ENCODE assay signal across 16 cellular contexts in the genomic region with DNA sequence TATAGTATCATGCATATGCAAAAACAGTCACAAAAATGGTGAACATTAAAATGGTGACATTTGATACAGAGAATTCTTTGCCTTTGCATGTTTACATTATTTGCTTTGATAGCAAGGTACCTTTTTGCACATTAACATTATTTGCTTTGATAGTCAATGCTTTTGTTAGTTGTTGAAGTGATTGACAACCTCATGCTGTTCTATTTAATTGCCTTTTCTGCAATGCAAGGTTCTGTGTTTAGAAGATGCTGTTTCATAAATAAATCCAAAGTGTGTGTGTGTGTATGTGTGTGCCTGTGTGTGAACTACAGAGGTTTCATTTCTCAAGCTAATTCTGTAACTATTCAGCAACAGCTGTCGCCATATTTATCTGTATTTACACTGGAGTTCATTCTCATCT.
"Had no signal": no experiment of that assay in that cellular context is flagged by ENCODE, and none has a peak within 500 bp of the region (broad histone marks: within the 10 kb centered on the region; RNA-seq: fewer than 3 reads in every experiment).

No MANE protein-coding gene starts in this region.

- H3K4me1 Mint-ChIP-seq: activated naive CD4-positive, alpha-beta T cell treated with anti-CD3 and anti-CD28 coated beads, Interleukin-2, amount 10 ng/mL, durations not matched to agents 7 days and 5 days; memory B cell; stimulated activated naive CD8-positive, alpha-beta T cell treated with anti-CD3 and anti-CD28 coated beads, Interleukin-15, amount 100 ng/mL, for 72 hours had no signal

- H3K27me3 ChIP-seq: ascending aorta, pancreas, sigmoid colon had no signal

- H3K27ac Mint-ChIP-seq: activated naive CD4-positive, alpha-beta T cell treated with anti-CD3 and anti-CD28 coated beads, Interleukin-2, amount 10 ng/mL, durations not matched to agents 7 days and 5 days; dendritic cell treated with granulocyte-macrophage colony-stimulating factor and Interleukin-4, amounts not matched to agents 40 ng/mL and 50 ng/mL, for 4 days; memory B cell; stimulated activated naive CD8-positive, alpha-beta T cell treated with anti-CD3 and anti-CD28 coated beads, Interleukin-15, amount 100 ng/mL, for 72 hours; type B pancreatic cell had no signal

- DNase-seq: activated CD4-positive, alpha-beta T cell treated with anti-CD3 and anti-CD28 coated beads for 1 hour; activated CD4-positive, alpha-beta T cell treated with anti-CD3 and anti-CD28 coated beads, Interleukin-2, amount 50 U/mL, for 4 hours; activated naive CD4-positive, alpha-beta T cell treated with anti-CD3 and anti-CD28 coated beads, Interleukin-2, amount 10 ng/mL, durations not matched to agents 7 days and 5 days; activated T-cell treated with anti-CD3 and anti-CD28 coated beads, Interleukin-2, amount 50 U/mL, for 1 hour; effector memory CD4-positive, alpha-beta T cell; foreskin keratinocyte; kidney glomerular epithelial cell; left ventricle myocardium superior; pancreas; sigmoid colon; stimulated activated CD4-positive, alpha-beta T cell treated with anti-CD3 and anti-CD28 coated beads, Interleukin-1b, Interleukin-23, amount 100 ng/mL, for 48 hours; stimulated activated naive CD8-positive, alpha-beta T cell treated with anti-CD3 and anti-CD28 coated beads, Interleukin-15, amount 100 ng/mL, for 72 hours had no signal

- H3K4me3 ChIP-seq: ascending aorta, pancreas, sigmoid colon had no signal

- H3K4me1 ChIP-seq: ascending aorta, foreskin keratinocyte, pancreas had no signal

- ATAC-seq: foreskin keratinocyte; left ventricle myocardium superior; pancreas; stimulated activated naive CD8-positive, alpha-beta T cell treated with anti-CD3 and anti-CD28 coated beads, Interleukin-15, amount 100 ng/mL, for 72 hours had no signal

- H3K4me3 Mint-ChIP-seq: activated naive CD4-positive, alpha-beta T cell treated with anti-CD3 and anti-CD28 coated beads, Interleukin-2, amount 10 ng/mL, durations not matched to agents 7 days and 5 days; dendritic cell treated with granulocyte-macrophage colony-stimulating factor and Interleukin-4, amounts not matched to agents 40 ng/mL and 50 ng/mL, for 4 days; memory B cell; stimulated activated naive CD8-positive, alpha-beta T cell treated with anti-CD3 and anti-CD28 coated beads, Interleukin-15, amount 100 ng/mL, for 72 hours; type B pancreatic cell had no signal

- H3K9me3 ChIP-seq: ascending aorta, pancreas, sigmoid colon had no signal

- H3K36me3 ChIP-seq: ascending aorta, pancreas, sigmoid colon had no signal

- H3K9me3 Mint-ChIP-seq: activated naive CD4-positive, alpha-beta T cell treated with anti-CD3 and anti-CD28 coated beads, Interleukin-2, amount 10 ng/mL, durations not matched to agents 7 days and 5 days; dendritic cell treated with granulocyte-macrophage colony-stimulating factor and Interleukin-4, amounts not matched to agents 40 ng/mL and 50 ng/mL, for 4 days; memory B cell; stimulated activated naive CD8-positive, alpha-beta T cell treated with anti-CD3 and anti-CD28 coated beads, Interleukin-15, amount 100 ng/mL, for 72 hours; type B pancreatic cell had no signal

- H3K27me3 Mint-ChIP-seq: activated naive CD4-positive, alpha-beta T cell treated with anti-CD3 and anti-CD28 coated beads, Interleukin-2, amount 10 ng/mL, durations not matched to agents 7 days and 5 days; dendritic cell treated with granulocyte-macrophage colony-stimulating factor and Interleukin-4, amounts not matched to agents 40 ng/mL and 50 ng/mL, for 4 days; memory B cell; stimulated activated naive CD8-positive, alpha-beta T cell treated with anti-CD3 and anti-CD28 coated beads, Interleukin-15, amount 100 ng/mL, for 72 hours; type B pancreatic cell had no signal

- H3K27ac ChIP-seq: ascending aorta, foreskin keratinocyte, pancreas, sigmoid colon had no signal

- H3K36me3 Mint-ChIP-seq: activated naive CD4-positive, alpha-beta T cell treated with anti-CD3 and anti-CD28 coated beads, Interleukin-2, amount 10 ng/mL, durations not matched to agents 7 days and 5 days; memory B cell; type B pancreatic cell had no signal
